In the genomic region with DNA sequence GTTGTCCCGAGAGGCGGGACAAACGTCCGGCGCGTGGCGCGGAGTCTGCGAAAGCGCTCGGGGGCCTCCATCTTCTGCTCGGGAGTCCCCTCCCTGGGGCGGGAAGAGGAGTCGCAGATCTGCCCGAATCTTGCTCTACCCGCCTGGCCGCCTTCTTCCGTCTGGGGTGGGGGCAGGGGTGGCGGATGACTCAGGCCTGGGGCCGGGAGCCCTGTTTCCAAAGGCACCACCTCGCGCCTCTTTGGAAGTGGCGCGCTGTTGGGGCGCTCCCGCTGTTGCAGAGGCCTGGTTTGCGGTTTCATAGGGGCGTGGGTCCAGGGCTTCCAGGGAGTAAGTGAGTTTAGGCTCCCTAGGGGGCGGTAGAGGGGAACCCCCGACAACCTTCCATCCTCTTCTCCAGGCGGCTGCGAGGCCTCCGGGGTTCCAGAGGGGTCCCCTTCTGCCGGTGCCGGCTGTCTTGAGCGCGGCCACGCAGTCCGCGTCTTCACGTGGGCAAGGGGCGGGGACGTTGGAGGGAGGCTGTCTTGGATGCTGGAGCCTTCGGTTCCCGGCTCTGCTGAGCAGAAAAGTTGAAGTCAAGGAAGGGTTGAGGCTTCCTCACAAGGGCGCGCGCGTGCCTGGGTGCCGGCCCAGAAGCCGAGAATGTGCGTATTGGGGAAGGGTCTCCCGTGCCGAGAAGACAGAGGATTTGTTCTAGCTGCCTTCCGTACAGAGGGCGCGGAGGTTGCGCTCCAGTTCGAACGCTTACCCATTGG, we compare ENCODE assay signal across 1 cellular context.
TF ChIP-seq lines count a peak whose summit lies in the region.

No MANE protein-coding gene starts in this region.

TF ChIP-seq in HepG2, 621 proteins besides CTCF, POLR2A, EP300 and RAD21 (continued from another document):
- TF ChIP-seq ZSCAN12 (CRISPR knock-in tag; IDR thresholded peaks at IDR 0.05) = no peak
- no peak for TF ChIP-seq NR3C1 (CRISPR knock-in tag; IDR thresholded peaks at IDR 0.05)
- TF ChIP-seq, protein P1, sequence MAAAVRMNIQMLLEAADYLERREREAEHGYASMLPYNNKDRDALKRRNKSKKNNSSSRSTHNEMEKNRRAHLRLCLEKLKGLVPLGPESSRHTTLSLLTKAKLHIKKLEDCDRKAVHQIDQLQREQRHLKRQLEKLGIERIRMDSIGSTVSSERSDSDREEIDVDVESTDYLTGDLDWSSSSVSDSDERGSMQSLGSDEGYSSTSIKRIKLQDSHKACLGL (CRISPR knock-in tag; IDR thresholded peaks at IDR 0.05) = no peak
TF ChIP-seq in HepG2: peak in this region for 3.
